Comparison of ENCODE assay signal across 25 cellular contexts in genomic region chr10:62388328-62388727, GRCh38. TPM values are rescaled to one million over a fixed set of nuclear protein-coding genes. Genes with fewer than 3 reads are reported as not detected.
A peak's percentile ranks its signal among the peaks of the same experiment; 100 is the strongest.
DNase-seq lines count a peak whose midpoint lies in the region; ATAC-seq and TF ChIP-seq lines count a peak whose summit lies in the region.
"Had no signal": no experiment of that assay in that cellular context is flagged by ENCODE, and none has a peak within 500 bp of the region (broad histone marks: within the 10 kb centered on the region; RNA-seq: fewer than 3 reads in every experiment).

No MANE protein-coding gene starts in this region.

- no peak overlapping the region for H4K91ac ChIP-seq in neuronal stem cell (ENCODE audit: low read depth, low read length, poor library complexity)

- no peak overlapping the region for H3K23ac ChIP-seq in neuronal stem cell (ENCODE audit: low read depth, low read length, poor library complexity)

- peak overlapping the region; percentile 59 for H2AFZ ChIP-seq in neuronal stem cell (ENCODE audit: low read length)

- H2BK5ac ChIP-seq in neuronal stem cell (ENCODE audit: low read length) = no peak overlapping the region

- H2BK120ac ChIP-seq in neuronal stem cell (ENCODE audit: low read depth, low read length) = no peak overlapping the region

- peak; percentile 64 for DNase-seq in Ammon's horn (ENCODE audit: low spot score)
- peak; percentile 32 for DNase-seq in M059J (ENCODE audit: low read depth)
- peak in 9 of 10 donors; percentile 63 to 82 (median 70) for DNase-seq in dorsolateral prefrontal cortex
- DNase-seq in neuronal stem cell (ENCODE audit: low spot score) = no peak
- DNase-seq in AG20443 (ENCODE audit: low spot score) = no peak
- DNase-seq in NCI-H1048 (lab: John Stamatoyannopoulos, UW) = no peak
- no peak for DNase-seq in NCI-H1417 (lab: John Stamatoyannopoulos, UW)
- DNase-seq: activated CD4-positive, CD25-positive, alpha-beta regulatory T cell; activated naive CD4-positive, alpha-beta T cell treated with anti-CD3 and anti-CD28 coated beads for 36 hours; activated T-cell treated with anti-CD3 and anti-CD28 coated beads, Interleukin-2, amount 50 U/mL, for 48 hours; DMS 273 treated with DMSO at 0.1 percent for 48 hours; effector CD4-positive, alpha-beta T cell; GDM1; HFFc6; MV-4-11; NCI-H187; spleen had no signal

- no peaks in the 10 kb centered on the region for H3K79me1 ChIP-seq in neuronal stem cell (ENCODE audit: low read depth, low read length)

- H4K8ac ChIP-seq in neuronal stem cell (ENCODE audit: low read depth, low read length) = no peak overlapping the region

- no peak overlapping the region for H2AK5ac ChIP-seq in neuronal stem cell (ENCODE audit: low read depth, low read length)

- H3K18ac ChIP-seq in neuronal stem cell (ENCODE audit: low read length) = no peak overlapping the region

- H3K4me2 ChIP-seq in neuronal stem cell (ENCODE audit: insufficient read depth, low read length, poor library complexity, severe bottlenecking) = no peak overlapping the region

- no CpG with 5 or more reads among the region's 9 CpGs for WGBS in neuronal stem cell (ENCODE audit: extremely low coverage in 2 of 2, insufficient read length in 2 of 2, insufficient replicate concordance in 1 of 2), 2 donors

- H3K27me3 ChIP-seq in dorsolateral prefrontal cortex (no peaks in the 10 kb centered on the region), neuronal stem cell (ENCODE audit: control insufficient read depth in 3 of 3, insufficient read depth in 3 of 3, low read depth in 1 of 3, low read length in 3 of 3) (no peaks in the 10 kb centered on the region)
- H3K27me3 ChIP-seq: ascending aorta had no signal

- H3K4ac ChIP-seq in neuronal stem cell (ENCODE audit: low read length) = no peak overlapping the region

- no peak overlapping the region for H3K14ac ChIP-seq in neuronal stem cell (ENCODE audit: low read length)

- H3K9ac ChIP-seq in neuronal stem cell (ENCODE audit: low read depth, low read length, poor library complexity) = no peak overlapping the region

- H3K27ac ChIP-seq in dorsolateral prefrontal cortex (peak overlapping the region; percentile 10 to 99 (median 86)), neuronal stem cell (replicated peaks; ENCODE audit: low read length) (no peak overlapping the region)
- H3K27ac ChIP-seq: ascending aorta, C4-2B, HL-60, spleen had no signal

- peak overlapping the region in 9 of 59 donors; percentile 1 to 19 (median 10) for H3K4me3 ChIP-seq in dorsolateral prefrontal cortex
- H3K4me3 ChIP-seq in neuronal stem cell (ENCODE audit: low read length in 2 of 2) = no peak overlapping the region
- H3K4me3 ChIP-seq: ascending aorta, spleen had no signal

- TF ChIP-seq CTCF in dorsolateral prefrontal cortex (IDR thresholded peaks at IDR 0.05 in 54 of 56, conservative IDR thresholded peaks at IDR 0.05 in 2 of 56; ENCODE audit: low read depth in 1 of 56, partially characterized antibody in 56 of 56) = no peak

- no peaks in the 10 kb centered on the region for H3K4me1 ChIP-seq in neuronal stem cell (ENCODE audit: control insufficient read depth in 2 of 2, insufficient read depth in 1 of 2, low read depth in 1 of 2, low read length in 2 of 2)
- H3K4me1 ChIP-seq: ascending aorta had no signal

- ATAC-seq in HG03039 (IDR thresholded peaks at IDR 0.05; ENCODE audit: unreplicated experiment) = no peak
- ATAC-seq: esophagus mucosa had no signal

- no peak overlapping the region for H2BK15ac ChIP-seq in neuronal stem cell (ENCODE audit: low read length)

- H3K9me3 ChIP-seq in neuronal stem cell (replicated peaks in 1 of 2; ENCODE audit: control insufficient read depth in 2 of 2, insufficient read depth in 1 of 2, low read depth in 1 of 2, low read length in 2 of 2) = no peaks in the 10 kb centered on the region
- H3K9me3 ChIP-seq: ascending aorta, spleen had no signal

- no peaks in the 10 kb centered on the region for H3K36me3 ChIP-seq in neuronal stem cell (replicated peaks in 1 of 2; ENCODE audit: control insufficient read depth in 2 of 2, insufficient read depth in 2 of 2, low read length in 2 of 2)
- H3K36me3 ChIP-seq: ascending aorta, spleen had no signal

- H2BK12ac ChIP-seq in neuronal stem cell (ENCODE audit: low read length) = no peak overlapping the region

- intact Hi-C loops in dorsolateral prefrontal cortex (cut with DNase I) = no loop called here

RNA-seq across cellular contexts. Expression of gene ZNF365, which starts 14.2 kb away (rescaled TPM):
- total RNA-seq in M059J (2014; rRNA removed; shearing (Covaris generic)) = 2.9 and 3.2 TPM in 2 replicates
- total RNA-seq in dorsolateral prefrontal cortex = 100 to 1,000 TPM in 105 of 120 experiments, 10 to 100 TPM in 15; 50.7 to 183 (median 129) TPM
- polyA plus RNA-seq in neuronal stem cell (2013, experiment 1 of 2) = 0.11 TPM
- 0.17 TPM for polyA plus RNA-seq in neuronal stem cell (2013, experiment 2 of 2)
- total RNA-seq: ascending aorta; mesothelial cell of epicardium; T-helper 2 cell treated with Interferon-gamma antibody and Interleukin-4, amounts not matched to agents 100 ng/mL and 5 ng/mL, for 36 hours had no signal
- polyA plus RNA-seq: IgD-negative memory B cell had no signal

Comparison
In these comparisons a context has a peak if more than half of its experiments do, and no peak if none do; other contexts are left out.
1. DNase-seq: peak in Ammon's horn (single experiment), M059J (single experiment) and dorsolateral prefrontal cortex (9 of 10); none in neuronal stem cell (single experiment), AG20443 (single experiment), NCI-H1048 (single experiment) and NCI-H1417 (0 of 3).
2. RNA of gene ZNF365, which starts 14.2 kb away (total RNA-seq): 50.7 to 183 TPM in dorsolateral prefrontal cortex; 2.9 to 3.2 TPM in M059J; every median in the first group is over 10 times any median in the second.